Comparison of ENCODE assay signal across 2 cellular contexts in the genomic region with DNA sequence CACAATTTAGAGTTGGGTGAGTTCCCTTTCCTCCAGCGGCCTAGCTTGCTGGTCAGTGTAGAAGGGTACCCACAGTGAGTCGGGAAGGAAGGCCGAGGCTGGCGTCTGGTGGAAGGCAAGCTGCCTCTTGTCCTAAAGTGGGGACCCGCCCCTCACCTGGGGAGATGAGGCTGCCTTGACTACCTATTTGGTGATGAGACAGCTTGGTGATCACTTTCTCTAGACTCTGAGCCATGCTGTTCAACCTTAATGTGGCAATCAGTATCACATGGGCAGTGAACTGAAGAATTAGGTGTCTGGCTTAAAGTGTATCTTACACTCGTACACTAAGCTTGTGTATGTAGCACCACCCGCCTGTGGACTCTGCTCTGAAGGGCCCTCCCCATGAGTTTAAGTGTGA.
TF ChIP-seq lines count a peak whose summit lies in the region.

No MANE protein-coding gene starts in this region.

TF ChIP-seq in K562, 482 proteins besides CTCF, POLR2A, EP300 and RAD21 (continued from another document):
- TF ChIP-seq CREB3L1 (IDR thresholded peaks at IDR 0.05; ENCODE audit: borderline replicate concordance, low read depth) (no peak), CEBPB (tag; IDR thresholded peaks at IDR 0.05) (no peak), FOSL1 (tag; conservative IDR thresholded peaks at IDR 0.05) (no peak), E2F3 (CRISPR knock-in tag; IDR thresholded peaks at IDR 0.05) (no peak), BMI1 (IDR thresholded peaks at IDR 0.05; ENCODE audit: low read length) (no peak), PML (IDR thresholded peaks at IDR 0.05; ENCODE audit: low read length) (no peak)
- TF ChIP-seq, protein P1, sequence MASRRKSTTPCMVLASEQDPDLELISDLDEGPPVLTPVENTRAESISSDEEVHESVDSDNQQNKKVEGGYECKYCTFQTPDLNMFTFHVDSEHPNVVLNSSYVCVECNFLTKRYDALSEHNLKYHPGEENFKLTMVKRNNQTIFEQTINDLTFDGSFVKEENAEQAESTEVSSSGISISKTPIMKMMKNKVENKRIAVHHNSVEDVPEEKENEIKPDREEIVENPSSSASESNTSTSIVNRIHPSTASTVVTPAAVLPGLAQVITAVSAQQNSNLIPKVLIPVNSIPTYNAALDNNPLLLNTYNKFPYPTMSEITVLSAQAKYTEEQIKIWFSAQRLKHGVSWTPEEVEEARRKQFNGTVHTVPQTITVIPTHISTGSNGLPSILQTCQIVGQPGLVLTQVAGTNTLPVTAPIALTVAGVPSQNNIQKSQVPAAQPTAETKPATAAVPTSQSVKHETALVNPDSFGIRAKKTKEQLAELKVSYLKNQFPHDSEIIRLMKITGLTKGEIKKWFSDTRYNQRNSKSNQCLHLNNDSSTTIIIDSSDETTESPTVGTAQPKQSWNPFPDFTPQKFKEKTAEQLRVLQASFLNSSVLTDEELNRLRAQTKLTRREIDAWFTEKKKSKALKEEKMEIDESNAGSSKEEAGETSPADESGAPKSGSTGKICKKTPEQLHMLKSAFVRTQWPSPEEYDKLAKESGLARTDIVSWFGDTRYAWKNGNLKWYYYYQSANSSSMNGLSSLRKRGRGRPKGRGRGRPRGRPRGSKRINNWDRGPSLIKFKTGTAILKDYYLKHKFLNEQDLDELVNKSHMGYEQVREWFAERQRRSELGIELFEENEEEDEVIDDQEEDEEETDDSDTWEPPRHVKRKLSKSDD (conservative IDR thresholded peaks at IDR 0.05; ENCODE audit: low read length): no peak

TF ChIP-seq in HepG2, 621 proteins besides CTCF, POLR2A, EP300 and RAD21 (continued from another document):
- no peak for TF ChIP-seq ZNF331 (CRISPR knock-in tag; IDR thresholded peaks at IDR 0.05)
- TF ChIP-seq RARG (CRISPR knock-in tag; IDR thresholded peaks at IDR 0.05; ENCODE audit: low read depth): no peak
- TF ChIP-seq ZNF569 (CRISPR knock-in tag; IDR thresholded peaks at IDR 0.05; ENCODE audit: borderline replicate concordance): no peak
- no peak for TF ChIP-seq FOXA1 (IDR thresholded peaks at IDR 0.05)
- no peak for TF ChIP-seq FOXA1 (CRISPR knock-in tag; IDR thresholded peaks at IDR 0.05)
- TF ChIP-seq ZNF747 (CRISPR knock-in tag; IDR thresholded peaks at IDR 0.05; ENCODE audit: borderline replicate concordance): no peak
- no peak for TF ChIP-seq ARNTL (CRISPR knock-in tag; IDR thresholded peaks at IDR 0.05)
- no peak for TF ChIP-seq KLF6 (CRISPR knock-in tag; IDR thresholded peaks at IDR 0.05)
- TF ChIP-seq SOX5 (CRISPR knock-in tag; IDR thresholded peaks at IDR 0.05; ENCODE audit: borderline replicate concordance): no peak
- no peak for TF ChIP-seq PRPF4 (IDR thresholded peaks at IDR 0.05; ENCODE audit: low read depth, low read length, poor library complexity, severe bottlenecking)
- TF ChIP-seq MEIS1 (CRISPR knock-in tag; IDR thresholded peaks at IDR 0.05; ENCODE audit: borderline replicate concordance): no peak
